ENCODE assay signal across 29 cellular contexts in the genomic region with DNA sequence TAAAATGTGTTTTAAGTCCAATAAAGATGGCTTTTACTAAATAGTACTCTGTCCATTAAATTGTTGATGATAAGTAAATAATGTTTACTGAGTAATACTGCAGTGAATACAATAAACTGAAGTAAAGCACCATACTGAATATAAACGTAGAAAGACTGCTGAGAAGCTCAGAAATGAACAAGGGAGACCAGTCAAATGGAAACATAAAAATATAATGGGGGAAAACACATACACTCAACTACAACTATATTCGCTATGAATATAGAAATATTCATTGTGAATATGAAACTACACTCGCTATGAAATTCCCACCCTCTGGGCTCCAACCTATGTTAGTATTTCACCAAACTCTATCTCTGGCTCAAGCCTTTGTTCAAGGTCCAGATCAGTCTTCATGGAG.
"Had no signal": no experiment of that assay in that cellular context is flagged by ENCODE, and none has a peak within 500 bp of the region (broad histone marks: within the 10 kb centered on the region; RNA-seq: fewer than 3 reads in every experiment).

No MANE protein-coding gene starts in this region.

- H3K27me3 Mint-ChIP-seq: naive thymus-derived CD8-positive, alpha-beta T cell; natural killer cell treated with Interleukin-12 subunit alpha and Interleukin-12 subunit beta and Interleukin-15 and Interleukin-18, amount 100 ng/mL, for 72 hours; progenitor cell of endocrine pancreas; stimulated activated memory B cell treated with anti-CD40 and anti-IgM and Interleukin-4, amounts not matched to agents 10 μg/mL and 1 μg/mL and 100 μg/mL, for 72 hours; stimulated activated naive CD8-positive, alpha-beta T cell treated with anti-CD3 and anti-CD28 coated beads, Interleukin-15, amount 100 ng/mL, for 72 hours; type B pancreatic cell had no signal

- H3K9ac ChIP-seq: neural progenitor cell, parathyroid adenoma had no signal

- H3K4me1 ChIP-seq: neural progenitor cell, parathyroid adenoma, psoas muscle, sigmoid colon, suprapubic skin, testis, tibial artery, transverse colon, upper lobe of right lung, uterus had no signal

- ATAC-seq: naive thymus-derived CD8-positive, alpha-beta T cell; psoas muscle; right cardiac atrium; right lobe of liver; stimulated activated memory B cell treated with anti-CD40 and anti-IgM and Interleukin-4, amounts not matched to agents 10 μg/mL and 1 μg/mL and 100 μg/mL, for 72 hours; stimulated activated naive CD8-positive, alpha-beta T cell treated with anti-CD3 and anti-CD28 coated beads, Interleukin-15, amount 100 ng/mL, for 72 hours; stimulated activated naive CD8-positive, alpha-beta T cell treated with anti-CD3 and anti-CD28 coated beads, Interleukin-15, Interleukin-2, amounts not matched to agents 100 U/mL and 50 U/mL, for 24 hours; upper lobe of right lung had no signal

- H3K36me3 Mint-ChIP-seq: natural killer cell treated with Interleukin-12 subunit alpha and Interleukin-12 subunit beta and Interleukin-15 and Interleukin-18, amount 100 ng/mL, for 72 hours; type B pancreatic cell had no signal

- H3K4me1 Mint-ChIP-seq: neural progenitor cell had no signal

- DNase-seq: naive thymus-derived CD8-positive, alpha-beta T cell; occipital lobe; ovary; posterior cingulate gyrus; psoas muscle; right cardiac atrium; right lobe of liver; sigmoid colon; small intestine; stimulated activated CD4-positive, alpha-beta T cell treated with anti-CD3 and anti-CD28 coated beads, Interleukin-15, amount 100 ng/mL, for 24 hours; stimulated activated CD4-positive, alpha-beta T cell treated with anti-CD3 and anti-CD28 coated beads, Interleukin-2, amount 100 ng/mL, for 24 hours; stimulated activated CD4-positive, alpha-beta T cell treated with anti-CD3 and anti-CD28 coated beads, Interleukin-2, amount 100 ng/mL, for 48 hours; stimulated activated CD4-positive, alpha-beta T cell treated with anti-CD3 and anti-CD28 coated beads, Interleukin-4, amount 100 ng/mL, for 24 hours; stimulated activated naive CD4-positive, alpha-beta T cell; stimulated activated naive CD8-positive, alpha-beta T cell treated with anti-CD3 and anti-CD28 coated beads, Interleukin-15, amount 100 ng/mL, for 72 hours; stimulated activated naive CD8-positive, alpha-beta T cell treated with anti-CD3 and anti-CD28 coated beads, Interleukin-15, Interleukin-2, amounts not matched to agents 100 U/mL and 50 U/mL, for 24 hours; substantia nigra; testis; tibial artery; transverse colon; upper lobe of right lung; uterus had no signal

- H2AFZ ChIP-seq: neural progenitor cell, parathyroid adenoma had no signal

- H3K36me3 ChIP-seq: neural progenitor cell, ovary, right lobe of liver, suprapubic skin, transverse colon, upper lobe of right lung, uterus had no signal

- FAIRE-seq: small intestine had no signal

- H3K27me3 ChIP-seq: neural progenitor cell, ovary, right lobe of liver, sigmoid colon, suprapubic skin, testis, tibial artery, transverse colon, upper lobe of right lung, uterus had no signal

- H3K27ac ChIP-seq: neural progenitor cell, ovary, parathyroid adenoma, psoas muscle, right lobe of liver, sigmoid colon, suprapubic skin, testis, tibial artery, transverse colon, upper lobe of right lung, uterus had no signal

- H3K27ac Mint-ChIP-seq: naive thymus-derived CD8-positive, alpha-beta T cell; natural killer cell treated with Interleukin-12 subunit alpha and Interleukin-12 subunit beta and Interleukin-15 and Interleukin-18, amount 100 ng/mL, for 72 hours; neural progenitor cell; progenitor cell of endocrine pancreas; stimulated activated memory B cell treated with anti-CD40 and anti-IgM and Interleukin-4, amounts not matched to agents 10 μg/mL and 1 μg/mL and 100 μg/mL, for 72 hours; stimulated activated naive CD8-positive, alpha-beta T cell treated with anti-CD3 and anti-CD28 coated beads, Interleukin-15, amount 100 ng/mL, for 72 hours; type B pancreatic cell had no signal

- H3K9me3 Mint-ChIP-seq: naive thymus-derived CD8-positive, alpha-beta T cell; natural killer cell treated with Interleukin-12 subunit alpha and Interleukin-12 subunit beta and Interleukin-15 and Interleukin-18, amount 100 ng/mL, for 72 hours; neural progenitor cell; stimulated activated memory B cell treated with anti-CD40 and anti-IgM and Interleukin-4, amounts not matched to agents 10 μg/mL and 1 μg/mL and 100 μg/mL, for 72 hours; stimulated activated naive CD8-positive, alpha-beta T cell treated with anti-CD3 and anti-CD28 coated beads, Interleukin-15, amount 100 ng/mL, for 72 hours; type B pancreatic cell had no signal

- H3K4me2 ChIP-seq: neural progenitor cell had no signal

- H3K79me2 ChIP-seq: parathyroid adenoma had no signal

- H3K4me3 ChIP-seq: neural progenitor cell, ovary, psoas muscle, right lobe of liver, sigmoid colon, suprapubic skin, testis, tibial artery, transverse colon, upper lobe of right lung, uterus had no signal

- H3K9me3 ChIP-seq: ovary, psoas muscle, sigmoid colon, suprapubic skin, testis, tibial artery, transverse colon, upper lobe of right lung, uterus had no signal

- H3K4me3 Mint-ChIP-seq: naive thymus-derived CD8-positive, alpha-beta T cell; natural killer cell treated with Interleukin-12 subunit alpha and Interleukin-12 subunit beta and Interleukin-15 and Interleukin-18, amount 100 ng/mL, for 72 hours; neural progenitor cell; stimulated activated memory B cell treated with anti-CD40 and anti-IgM and Interleukin-4, amounts not matched to agents 10 μg/mL and 1 μg/mL and 100 μg/mL, for 72 hours; stimulated activated naive CD8-positive, alpha-beta T cell treated with anti-CD3 and anti-CD28 coated beads, Interleukin-15, amount 100 ng/mL, for 72 hours; type B pancreatic cell had no signal
